Comparison of ENCODE assay signal across 8 cellular contexts in the genomic region with DNA sequence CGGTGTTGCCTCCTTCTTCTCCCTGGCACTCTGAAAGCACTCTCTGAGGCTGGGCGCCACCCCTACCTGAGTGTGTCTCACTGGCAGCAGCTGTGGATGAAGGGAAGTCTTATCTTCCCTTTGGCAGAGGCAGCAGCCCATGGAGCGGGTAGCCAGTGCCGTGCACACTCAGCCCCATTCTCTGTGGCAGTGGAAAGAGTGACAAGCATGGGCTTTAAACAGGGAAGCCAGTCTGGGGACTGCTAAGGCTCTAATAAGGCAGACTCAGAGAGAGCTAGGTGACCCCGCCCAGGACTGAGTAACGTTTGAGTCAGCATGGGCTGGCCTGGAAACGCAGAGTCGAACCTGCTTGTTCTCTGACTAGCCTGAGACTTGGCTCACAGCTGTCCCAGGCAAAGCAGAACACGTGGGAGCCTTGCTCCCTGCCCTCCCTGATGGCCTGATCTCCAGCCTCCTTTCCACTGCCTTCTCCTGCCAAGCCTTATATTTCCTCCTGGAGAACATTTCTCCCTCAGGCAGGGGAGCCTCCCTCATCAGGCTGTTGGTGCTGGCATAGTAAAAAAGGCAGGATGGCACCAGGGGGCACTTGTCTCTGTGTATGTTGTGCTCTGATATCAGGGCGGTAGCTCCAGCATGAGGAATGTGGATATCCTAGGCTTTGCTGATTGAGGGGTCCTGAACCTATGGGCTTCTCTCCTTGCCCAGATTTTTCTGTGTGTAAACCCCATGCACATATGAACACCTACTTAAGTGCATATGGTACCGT.
DNase-seq lines count a peak whose midpoint lies in the region; ATAC-seq and TF ChIP-seq lines count a peak whose summit lies in the region.

No MANE protein-coding gene starts in this region.

- no peak overlapping the region for H2AFZ ChIP-seq in PC-9

- H3K27me3 Mint-ChIP-seq in chondrocyte (ENCODE audit: low read depth) (peaks cover 9% of the 10 kb centered on the region), type B pancreatic cell (peaks cover 8% of the 10 kb centered on the region)

- H3K27me3 ChIP-seq in PC-9 (ENCODE audit: insufficient read depth, low read depth) (no peaks in the 10 kb centered on the region), mucosa of rectum (ENCODE audit: control insufficient read depth in 2 of 2, insufficient read depth in 2 of 2, low read length in 2 of 2) (no peaks in the 10 kb centered on the region)

- H3K4me3 Mint-ChIP-seq in chondrocyte (ENCODE audit: unreplicated experiment) (peak overlapping the region; percentile 26), type B pancreatic cell (no peak overlapping the region)

- TF ChIP-seq CTCF in PC-9 (conservative IDR thresholded peaks at IDR 0.05) (peak; percentile 39; the same call in 1 of the 2 replicates), chondrocyte (IDR thresholded peaks at IDR 0.05) (peak; percentile 67), type B pancreatic cell (conservative IDR thresholded peaks at IDR 0.05) (no peak)

- H3F3A ChIP-seq in PC-9 (ENCODE audit: insufficient read depth, low read depth): peaks cover 51% of the 10 kb centered on the region

- H3K27ac Mint-ChIP-seq in chondrocyte (ENCODE audit: unreplicated experiment): peak overlapping the region; percentile 78
- H3K27ac Mint-ChIP-seq in type B pancreatic cell: peak overlapping the region; percentile 97

- H3K79me2 ChIP-seq in PC-9 (ENCODE audit: low read depth): no peaks in the 10 kb centered on the region

- peaks cover 67% of the 10 kb centered on the region for H3K4me1 ChIP-seq in PC-9 (replicated peaks; ENCODE audit: insufficient read depth)
- H3K4me1 ChIP-seq in mucosa of rectum (ENCODE audit: control insufficient read depth in 2 of 2, insufficient read depth in 2 of 2, low read length in 2 of 2): peaks cover 11 to 18% of the 10 kb centered on the region in 2 donors

- peaks cover 6% of the 10 kb centered on the region; the same call in 1 of the 2 replicates for H3K9me2 ChIP-seq in PC-9 (ENCODE audit: insufficient read depth)

- CTCF ChIA-PET in PC-9 (lab: Charles Lee): interaction anchor here (0.8 to 0.9 kb wide), 2 partner anchors 29 to 128 kb away, joined by 3 read pairs; no protein-coding TSS in a partner anchor

- intact Hi-C loops in PC-9 (cut with micrococcal nuclease; ENCODE audit: unreplicated experiment): loop anchor here (1.0 to 10.0 kb wide), 2 partner anchors 93 to 125 kb away; no protein-coding TSS in a partner anchor

- no TSS peak for BruUV-seq in PC-9 (replicated peaks; lab: Mats Ljungman, UMichigan)

- peak; percentile 70 for ATAC-seq in GM21825 (IDR thresholded peaks at IDR 0.05; ENCODE audit: unreplicated experiment)

- H3K4me2 ChIP-seq in PC-9: peak overlapping the region; percentile 77

- POLR2A ChIA-PET in PC-9 (lab: Charles Lee; ENCODE audit: unreplicated experiment): interaction anchor here (0.5 to 0.6 kb wide), 4 partner anchors 93 to 1721 kb away, joined by 3 to 8 read pairs (median 6); no protein-coding TSS in a partner anchor

- no peaks in the 10 kb centered on the region for H3K9me3 Mint-ChIP-seq in chondrocyte (ENCODE audit: low read depth)
- H3K9me3 Mint-ChIP-seq in type B pancreatic cell: no peaks in the 10 kb centered on the region

- H3K4me1 Mint-ChIP-seq in chondrocyte (ENCODE audit: low read depth) (peaks cover 28% of the 10 kb centered on the region), type B pancreatic cell (ENCODE audit: unreplicated experiment) (peaks cover 27% of the 10 kb centered on the region)

- H3K36me3 Mint-ChIP-seq in chondrocyte (ENCODE audit: low read depth): peaks cover 4% of the 10 kb centered on the region
- H3K36me3 Mint-ChIP-seq in type B pancreatic cell: no peaks in the 10 kb centered on the region

- no peaks in the 10 kb centered on the region for H4K20me1 ChIP-seq in PC-9 (ENCODE audit: insufficient read depth)

- peak overlapping the region; percentile 29; the same call in 1 of the 2 replicates for H3K4me3 ChIP-seq in PC-9
- peak overlapping the region; percentile 32 to 34 for H3K4me3 ChIP-seq in mucosa of rectum (ENCODE audit: low read length in 2 of 2)

- H3K9ac ChIP-seq in mucosa of rectum (ENCODE audit: low read depth in 1 of 2, low read length in 2 of 2): peak overlapping the region in 1 of 2 donors; percentile 65

- peak overlapping the region; percentile 94 for H3K27ac ChIP-seq in PC-9
- peak overlapping the region; percentile 52 to 80 for H3K27ac ChIP-seq in mucosa of rectum (ENCODE audit: low read depth in 2 of 2, low read length in 2 of 2)

- H3K36me3 ChIP-seq in PC-9 (ENCODE audit: low read depth) (no peaks in the 10 kb centered on the region), mucosa of rectum (ENCODE audit: control insufficient read depth in 2 of 2, insufficient read depth in 2 of 2, low read length in 2 of 2) (no peaks in the 10 kb centered on the region)

- peak; percentile 82 for DNase-seq in COLO829 (ENCODE audit: low spot score)
- DNase-seq in PC-9: peak; percentile 93 to 98
- DNase-seq in chondrocyte (ENCODE audit: low spot score): no peak
- DNase-seq in type B pancreatic cell (ENCODE audit: extremely low spot score, unreplicated experiment): no peak
- DNase-seq in NCI-H1417 (lab: John Stamatoyannopoulos, UW): no peak
- no peak for DNase-seq in medulla oblongata (ENCODE audit: extremely low spot score)

- H3K9me3 ChIP-seq in PC-9 (ENCODE audit: insufficient read depth, low read depth) (no peaks in the 10 kb centered on the region), mucosa of rectum (ENCODE audit: control insufficient read depth in 2 of 2, low read length in 2 of 2) (no peaks in the 10 kb centered on the region)

Comparison
In these comparisons a context has a peak if more than half of its experiments do, and no peak if none do; other contexts are left out.
1. DNase-seq: peak in COLO829 (single experiment) and PC-9 (2 of 2); none in chondrocyte (single experiment), type B pancreatic cell (single experiment), NCI-H1417 (0 of 3) and medulla oblongata (single experiment).